ENCODE assay signal across 9 cellular contexts in the genomic region with DNA sequence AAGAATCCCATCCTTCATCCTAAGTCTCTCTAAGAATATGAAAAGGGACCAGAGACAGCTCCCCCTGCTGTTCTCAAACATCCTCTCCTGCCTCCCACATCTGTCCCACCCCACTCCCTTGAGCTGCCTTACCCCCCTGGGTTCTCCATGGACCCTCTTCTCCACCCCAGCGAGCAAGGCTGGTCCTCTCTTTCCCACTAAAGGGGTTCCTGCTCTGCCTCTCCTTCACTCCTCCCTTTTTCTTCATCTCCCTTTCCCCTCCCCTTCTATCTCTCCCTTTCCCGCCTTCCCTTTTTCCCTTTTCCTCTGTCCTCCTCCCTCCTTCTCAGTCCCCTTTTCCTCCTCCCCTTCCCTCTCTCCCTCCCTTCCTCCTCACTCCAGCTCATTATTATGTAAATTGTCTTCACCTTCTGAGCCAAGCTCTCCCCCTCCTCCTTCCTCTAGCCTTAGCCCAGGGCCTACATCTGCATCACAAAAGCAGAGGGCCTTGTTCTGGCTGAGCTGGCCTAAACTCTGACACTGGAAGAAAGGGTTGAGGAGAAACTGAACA.
DNase-seq lines count a peak whose midpoint lies in the region; ATAC-seq, FAIRE-seq and TF ChIP-seq lines count a peak whose summit lies in the region.
"Had no signal": no experiment of that assay in that cellular context is flagged by ENCODE, and none has a peak within 500 bp of the region (broad histone marks: within the 10 kb centered on the region; RNA-seq: fewer than 3 reads in every experiment).

No MANE protein-coding gene starts in this region.

- H3K4me3 Mint-ChIP-seq in endothelial cell (ENCODE audit: unreplicated experiment), result no peak overlapping the region
- no peak overlapping the region for H3K4me3 Mint-ChIP-seq in activated T-cell treated with anti-CD3 and anti-CD28 coated beads, Interleukin-2, amount 50 U/mL, for 72 hours
- H3K4me3 Mint-ChIP-seq: mesothelial cell of epicardium had no signal

- H3K27me3 ChIP-seq in small intestine (ENCODE audit: control insufficient read depth in 2 of 2, insufficient read depth in 2 of 2, low read length in 2 of 2), result no peaks in the 10 kb centered on the region

- ATAC-seq in activated T-cell treated with anti-CD3 and anti-CD28 coated beads, Interleukin-2, amount 50 U/mL, for 72 hours (replicated peaks in 1 of 2), result no peak

- no peak overlapping the region for H3K4me3 ChIP-seq in small intestine (ENCODE audit: low read depth in 1 of 2, low read length in 2 of 2)

- no peaks in the 10 kb centered on the region for H3K36me3 Mint-ChIP-seq in endothelial cell (ENCODE audit: low read depth, unreplicated experiment)
- no peaks in the 10 kb centered on the region for H3K36me3 Mint-ChIP-seq in activated T-cell treated with anti-CD3 and anti-CD28 coated beads, Interleukin-2, amount 50 U/mL, for 72 hours (ENCODE audit: insufficient read depth in 2 of 2)
- H3K36me3 Mint-ChIP-seq: mesothelial cell of epicardium had no signal

- no peak for TF ChIP-seq CTCF in endothelial cell (IDR thresholded peaks at IDR 0.05; ENCODE audit: unreplicated experiment)

- peak; percentile 12 for DNase-seq in NCI-H510A treated with DMSO at 0.1 percent for 48 hours (lab: John Stamatoyannopoulos, UW)
- DNase-seq in NCI-H510A (lab: John Stamatoyannopoulos, UW), result no peak
- peak; percentile 46 for DNase-seq in NCI-H2227 (lab: John Stamatoyannopoulos, UW; ENCODE audit: unreplicated experiment)
- DNase-seq in endothelial cell (ENCODE audit: low spot score), result peak; percentile 24
- peak; percentile 13 for DNase-seq in small intestine
- DNase-seq in stimulated activated CD4-positive, alpha-beta T cell treated with anti-CD3 and anti-CD28 coated beads, Interleukin-1b, Interleukin-23, amount 100 ng/mL, for 48 hours, result no peak
- no peak for DNase-seq in activated CD4-positive, alpha-beta T cell treated with anti-CD3 and anti-CD28 coated beads, Interleukin-2, amount 50 U/mL, for 4 hours
- no peak for DNase-seq in activated T-cell treated with anti-CD3 and anti-CD28 coated beads, Interleukin-2, amount 50 U/mL, for 72 hours

- H3K27ac Mint-ChIP-seq in endothelial cell (ENCODE audit: unreplicated experiment), result no peak overlapping the region
- H3K27ac Mint-ChIP-seq in activated T-cell treated with anti-CD3 and anti-CD28 coated beads, Interleukin-2, amount 50 U/mL, for 72 hours, result no peak overlapping the region
- H3K27ac Mint-ChIP-seq: mesothelial cell of epicardium had no signal

- no peak for FAIRE-seq in small intestine (lab: Jason Lieb, UNC)

- no peaks in the 10 kb centered on the region for H3K9me3 Mint-ChIP-seq in endothelial cell (ENCODE audit: unreplicated experiment)
- H3K9me3 Mint-ChIP-seq in activated T-cell treated with anti-CD3 and anti-CD28 coated beads, Interleukin-2, amount 50 U/mL, for 72 hours, result no peaks in the 10 kb centered on the region
- H3K9me3 Mint-ChIP-seq: mesothelial cell of epicardium had no signal

- 59 to 72% (median 72%) methylated on average over 2 of the region's 2 CpGs for WGBS in small intestine, 3 donors

- H3K9me3 ChIP-seq in small intestine (ENCODE audit: control insufficient read depth, low read depth), result no peaks in the 10 kb centered on the region

- no peak overlapping the region for H3K27ac ChIP-seq in small intestine (ENCODE audit: low read depth in 1 of 2, low read length in 1 of 2)

- no peaks in the 10 kb centered on the region for H3K4me1 Mint-ChIP-seq in endothelial cell (ENCODE audit: unreplicated experiment)
- peaks cover 23% of the 10 kb centered on the region for H3K4me1 Mint-ChIP-seq in activated T-cell treated with anti-CD3 and anti-CD28 coated beads, Interleukin-2, amount 50 U/mL, for 72 hours (ENCODE audit: low read depth)

- peaks cover 2% of the 10 kb centered on the region for H3K27me3 Mint-ChIP-seq in endothelial cell (ENCODE audit: unreplicated experiment)
- H3K27me3 Mint-ChIP-seq in activated T-cell treated with anti-CD3 and anti-CD28 coated beads, Interleukin-2, amount 50 U/mL, for 72 hours (ENCODE audit: low read depth), result no peaks in the 10 kb centered on the region

- H3K36me3 ChIP-seq in small intestine (ENCODE audit: control insufficient read depth in 2 of 2, insufficient read depth in 2 of 2, low read length in 2 of 2), result no peaks in the 10 kb centered on the region

- peaks cover 0 to 2% of the 10 kb centered on the region in 2 donors for H3K4me1 ChIP-seq in small intestine (ENCODE audit: control insufficient read depth in 2 of 2, insufficient read depth in 1 of 2, low read depth in 1 of 2, low read length in 1 of 2)

Comparison
In these comparisons a context has a peak if more than half of its experiments do, and no peak if none do; other contexts are left out.
1. DNase-seq: peak in NCI-H510A treated with DMSO at 0.1 percent for 48 hours (single experiment), NCI-H2227 (single experiment), endothelial cell (single experiment) and small intestine (single experiment); none in NCI-H510A (single experiment), stimulated activated CD4-positive, alpha-beta T cell treated with anti-CD3 and anti-CD28 coated beads, Interleukin-1b, Interleukin-23, amount 100 ng/mL, for 48 hours (single experiment), activated CD4-positive, alpha-beta T cell treated with anti-CD3 and anti-CD28 coated beads, Interleukin-2, amount 50 U/mL, for 4 hours (0 of 2) and activated T-cell treated with anti-CD3 and anti-CD28 coated beads, Interleukin-2, amount 50 U/mL, for 72 hours (0 of 2).